In genomic region chr9:116274293-116274692, GRCh38 we compare ENCODE assay signal across 1 cellular context.
TF ChIP-seq lines count a peak whose summit lies in the region.

No MANE protein-coding gene starts in this region.

TF ChIP-seq in SK-N-SH, 30 proteins besides CTCF, POLR2A, EP300 and RAD21 (continued from another document):
- TF ChIP-seq, protein P1, sequence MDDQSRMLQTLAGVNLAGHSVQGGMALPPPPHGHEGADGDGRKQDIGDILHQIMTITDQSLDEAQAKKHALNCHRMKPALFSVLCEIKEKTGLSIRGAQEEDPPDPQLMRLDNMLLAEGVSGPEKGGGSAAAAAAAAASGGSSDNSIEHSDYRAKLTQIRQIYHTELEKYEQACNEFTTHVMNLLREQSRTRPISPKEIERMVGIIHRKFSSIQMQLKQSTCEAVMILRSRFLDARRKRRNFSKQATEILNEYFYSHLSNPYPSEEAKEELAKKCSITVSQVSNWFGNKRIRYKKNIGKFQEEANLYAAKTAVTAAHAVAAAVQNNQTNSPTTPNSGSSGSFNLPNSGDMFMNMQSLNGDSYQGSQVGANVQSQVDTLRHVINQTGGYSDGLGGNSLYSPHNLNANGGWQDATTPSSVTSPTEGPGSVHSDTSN (IDR thresholded peaks at IDR 0.05): no peak
- TF ChIP-seq FOXJ3 (CRISPR knock-in tag; IDR thresholded peaks at IDR 0.05): no peak
- TF ChIP-seq EZH2phosphoT487 (IDR thresholded peaks at IDR 0.05; ENCODE audit: borderline replicate concordance, low read depth): no peak
- TF ChIP-seq YY1 (IDR thresholded peaks at IDR 0.05; ENCODE audit: low read depth): no peak
- no peak for TF ChIP-seq CHD2 (IDR thresholded peaks at IDR 0.05; ENCODE audit: low read length, partially characterized antibody)
- no peak for TF ChIP-seq TEAD4 (IDR thresholded peaks at IDR 0.05; ENCODE audit: borderline replicate concordance, insufficient read depth)
- no peak for TF ChIP-seq MXI1 (IDR thresholded peaks at IDR 0.05; ENCODE audit: low read depth, low read length)
- TF ChIP-seq USF1 (IDR thresholded peaks at IDR 0.05; ENCODE audit: borderline replicate concordance, low read depth): no peak
- TF ChIP-seq GABPA (IDR thresholded peaks at IDR 0.05; ENCODE audit: low read depth): no peak
- TF ChIP-seq RCOR1 (IDR thresholded peaks at IDR 0.05; ENCODE audit: low read length): no peak
